ENCODE assay signal across 24 cellular contexts in genomic region chr13:110164706-110165105, GRCh38.
DNase-seq lines count a peak whose midpoint lies in the region; ATAC-seq, FAIRE-seq and TF ChIP-seq lines count a peak whose summit lies in the region.
"Had no signal": no experiment of that assay in that cellular context is flagged by ENCODE, and none has a peak within 500 bp of the region (broad histone marks: within the 10 kb centered on the region; RNA-seq: fewer than 3 reads in every experiment).

No MANE protein-coding gene starts in this region.

- H2BK120ac ChIP-seq in neuronal stem cell (ENCODE audit: low read depth, low read length) = no peak overlapping the region

- H3K4me3 Mint-ChIP-seq in astrocyte (ENCODE audit: unreplicated experiment) = no peak overlapping the region
- H3K4me3 Mint-ChIP-seq in endodermal cell = no peak overlapping the region
- H3K4me3 Mint-ChIP-seq: B cell; CD4-positive, alpha-beta T cell; CD8-positive, alpha-beta T cell had no signal

- H2AFZ ChIP-seq in astrocyte (ENCODE audit: low read depth, low read length) (no peak overlapping the region), neuronal stem cell (ENCODE audit: low read length) (no peak overlapping the region), smooth muscle cell (ENCODE audit: low read depth) (no peak overlapping the region)

- H3K4me1 ChIP-seq in astrocyte (ENCODE audit: insufficient read depth, low read length) = no peaks in the 10 kb centered on the region
- H3K4me1 ChIP-seq in endodermal cell (ENCODE audit: control insufficient read depth, insufficient read depth, low read length) = no peaks in the 10 kb centered on the region
- no peaks in the 10 kb centered on the region for H3K4me1 ChIP-seq in neuronal stem cell (ENCODE audit: control insufficient read depth in 2 of 2, insufficient read depth in 1 of 2, low read depth in 1 of 2, low read length in 2 of 2)
- no peaks in the 10 kb centered on the region for H3K4me1 ChIP-seq in smooth muscle cell (ENCODE audit: low read depth)
- H3K4me1 ChIP-seq in tibial nerve = peaks cover 0 to 3% (median 0%) of the 10 kb centered on the region in 4 donors
- H3K4me1 ChIP-seq: A549, Caco-2 had no signal

- H4K91ac ChIP-seq in neuronal stem cell (ENCODE audit: low read depth, low read length, poor library complexity) = no peak overlapping the region

- no peaks in the 10 kb centered on the region for H3K79me1 ChIP-seq in neuronal stem cell (ENCODE audit: low read depth, low read length)

- TF ChIP-seq EP300 in tibial nerve (IDR thresholded peaks at IDR 0.05) = no peak

- no peak overlapping the region for H2BK12ac ChIP-seq in neuronal stem cell (ENCODE audit: low read length)

- peaks cover 83% of the 10 kb centered on the region for H3F3A ChIP-seq in smooth muscle cell (ENCODE audit: low read depth)

- no peak overlapping the region for H4K8ac ChIP-seq in neuronal stem cell (ENCODE audit: low read depth, low read length)

- no peak for TF ChIP-seq CTCF in astrocyte (IDR thresholded peaks at IDR 0.05; ENCODE audit: insufficient read depth, low read depth, low read length)
- TF ChIP-seq CTCF in endodermal cell (conservative IDR thresholded peaks at IDR 0.05) = no peak
- no peak for TF ChIP-seq CTCF in smooth muscle cell (IDR thresholded peaks at IDR 0.05; ENCODE audit: borderline replicate concordance, insufficient read depth, poor library complexity, severe bottlenecking)
- no peak for TF ChIP-seq CTCF in tibial nerve (IDR thresholded peaks at IDR 0.05)

- H2AK5ac ChIP-seq in neuronal stem cell (ENCODE audit: low read depth, low read length) = no peak overlapping the region

- H4K20me1 ChIP-seq in astrocyte (ENCODE audit: insufficient read depth, low read length) (peaks cover 39% of the 10 kb centered on the region), smooth muscle cell (ENCODE audit: low read depth) (peaks cover 73% of the 10 kb centered on the region)
- H4K20me1 ChIP-seq: BLaER1 treated with 17β-estradiol and CSF1 and Interleukin-3, amounts not matched to agents 10 nM and 100 nM had no signal

- no peak overlapping the region for H2BK15ac ChIP-seq in neuronal stem cell (ENCODE audit: low read length)

- H2BK5ac ChIP-seq in neuronal stem cell (ENCODE audit: low read length) = no peak overlapping the region

- H3K4me1 Mint-ChIP-seq in astrocyte (ENCODE audit: low read depth, unreplicated experiment) (peaks cover 2% of the 10 kb centered on the region), endodermal cell (no peaks in the 10 kb centered on the region)
- H3K4me1 Mint-ChIP-seq: B cell had no signal

- H3K4ac ChIP-seq in neuronal stem cell (ENCODE audit: low read length) = no peak overlapping the region

- 94 to 95% methylated on average over 6 to 8 of the region's 8 CpGs for WGBS in endodermal cell (ENCODE audit: insufficient coverage in 1 of 2, insufficient read length in 1 of 2), 2 experiments
- no CpG with 5 or more reads among the region's 8 CpGs for WGBS in neuronal stem cell (ENCODE audit: extremely low coverage in 2 of 2, insufficient read length in 2 of 2, insufficient replicate concordance in 1 of 2), 2 donors
- WGBS in smooth muscle cell (ENCODE audit: low lambda C conversion rate) = 94% methylated on average over 8 of the region's 8 CpGs
- WGBS in tibial nerve, 2 donors = 90 to 91% methylated on average over 8 of the region's 8 CpGs

- H3K36me3 ChIP-seq in astrocyte (ENCODE audit: insufficient read depth, low read length) (peaks cover 89% of the 10 kb centered on the region), endodermal cell (ENCODE audit: control insufficient read depth, insufficient read depth, low read length) (peaks cover 97% of the 10 kb centered on the region), neuronal stem cell (replicated peaks in 1 of 2; ENCODE audit: control insufficient read depth in 2 of 2, insufficient read depth in 2 of 2, low read length in 2 of 2) (peaks cover 20 to 96% of the 10 kb centered on the region in 2 donors), smooth muscle cell (ENCODE audit: low read depth) (peaks cover 56% of the 10 kb centered on the region), tibial nerve (peaks cover 0 to 95% (median 11%) of the 10 kb centered on the region in 3 donors)
- H3K36me3 ChIP-seq: BLaER1 treated with 17β-estradiol and CSF1 and Interleukin-3, amounts not matched to agents 10 nM and 100 nM had no signal

- no peak for ATAC-seq in GM21447 (IDR thresholded peaks at IDR 0.05; ENCODE audit: unreplicated experiment)
- ATAC-seq in GM21390 (IDR thresholded peaks at IDR 0.05; ENCODE audit: unreplicated experiment) = no peak
- ATAC-seq: A549; CD8-positive, alpha-beta T cell had no signal

- H3K4me3 ChIP-seq in astrocyte (ENCODE audit: insufficient read depth, low read depth, low read length) (no peak overlapping the region), endodermal cell (ENCODE audit: low read length) (no peak overlapping the region), neuronal stem cell (ENCODE audit: low read length in 2 of 2) (no peak overlapping the region), smooth muscle cell (no peak overlapping the region), tibial nerve (no peak overlapping the region)
- H3K4me3 ChIP-seq: A549; BLaER1 treated with 17β-estradiol and CSF1 and Interleukin-3, amounts not matched to agents 10 nM and 100 nM had no signal

- H3K9ac ChIP-seq in astrocyte (ENCODE audit: low read length) (no peak overlapping the region), endodermal cell (ENCODE audit: extremely low read depth, low read length, poor library complexity, severe bottlenecking) (no peak overlapping the region), neuronal stem cell (ENCODE audit: low read depth, low read length, poor library complexity) (no peak overlapping the region), smooth muscle cell (ENCODE audit: low read depth) (no peak overlapping the region)
- H3K9ac ChIP-seq: BLaER1 treated with 17β-estradiol and CSF1 and Interleukin-3, amounts not matched to agents 10 nM and 100 nM had no signal

- FAIRE-seq in astrocyte (lab: Jason Lieb, UNC) = no peak
- FAIRE-seq: A549, D721Med, G401.6, GM12891, GM19239 had no signal

- H3K79me2 ChIP-seq in astrocyte (ENCODE audit: insufficient read depth, low read length) (no peaks in the 10 kb centered on the region), smooth muscle cell (ENCODE audit: low read depth) (peaks cover 3% of the 10 kb centered on the region)

- no peak overlapping the region for H3K27ac ChIP-seq in astrocyte (ENCODE audit: low read depth, low read length)
- H3K27ac ChIP-seq in endodermal cell (ENCODE audit: low read depth, low read length) = no peak overlapping the region
- H3K27ac ChIP-seq in neuronal stem cell (replicated peaks; ENCODE audit: low read length) = no peak overlapping the region
- peak overlapping the region; percentile 89 for H3K27ac ChIP-seq in smooth muscle cell (ENCODE audit: low read depth)
- no peak overlapping the region for H3K27ac ChIP-seq in tibial nerve
- H3K27ac ChIP-seq: 22Rv1; A549; BLaER1 treated with 17β-estradiol and CSF1 and Interleukin-3, amounts not matched to agents 10 nM and 100 nM; C4-2B had no signal

- H3K27me3 ChIP-seq in astrocyte (ENCODE audit: insufficient read depth, low read length) (no peaks in the 10 kb centered on the region), endodermal cell (ENCODE audit: control insufficient read depth, insufficient read depth, low read length, poor library complexity, severe bottlenecking) (no peaks in the 10 kb centered on the region), neuronal stem cell (ENCODE audit: control insufficient read depth in 3 of 3, insufficient read depth in 3 of 3, low read depth in 1 of 3, low read length in 3 of 3) (no peaks in the 10 kb centered on the region), smooth muscle cell (ENCODE audit: low read depth) (no peaks in the 10 kb centered on the region), tibial nerve (no peaks in the 10 kb centered on the region)
- H3K27me3 ChIP-seq: BLaER1 treated with 17β-estradiol and CSF1 and Interleukin-3, amounts not matched to agents 10 nM and 100 nM had no signal

- TF ChIP-seq POLR2A in tibial nerve (IDR thresholded peaks at IDR 0.05) = no peak

- no peak for DNase-seq in astrocyte (ENCODE audit: low read depth)
- peak; percentile 19 for DNase-seq in endodermal cell
- no peak for DNase-seq in neuronal stem cell (ENCODE audit: low spot score)
- DNase-seq in smooth muscle cell (lab: John Stamatoyannopoulos, UW; ENCODE audit: unreplicated experiment) = no peak
- DNase-seq in tibial nerve (ENCODE audit: low spot score in 2 of 2) = no peak
- DNase-seq in SHP77 (lab: John Stamatoyannopoulos, UW) = no peak
- DNase-seq: AML-193; Caco-2; Calu3; CD4-positive, alpha-beta T cell; CD8-positive, alpha-beta T cell; DMS79 treated with DMSO at 0.1 percent for 48 hours; GF-D8 had no signal

- no peak overlapping the region for H3K4me2 ChIP-seq in astrocyte (ENCODE audit: low read length)
- H3K4me2 ChIP-seq in neuronal stem cell (ENCODE audit: insufficient read depth, low read length, poor library complexity, severe bottlenecking) = no peak overlapping the region
- no peak overlapping the region for H3K4me2 ChIP-seq in smooth muscle cell
- H3K4me2 ChIP-seq: A549 had no signal

- peak overlapping the region; percentile 21 for H3K18ac ChIP-seq in neuronal stem cell (ENCODE audit: low read length)

- no peaks in the 10 kb centered on the region for H3K9me3 Mint-ChIP-seq in astrocyte (ENCODE audit: unreplicated experiment)
- no peaks in the 10 kb centered on the region for H3K9me3 Mint-ChIP-seq in endodermal cell
- H3K9me3 Mint-ChIP-seq: CD4-positive, alpha-beta T cell; CD8-positive, alpha-beta T cell had no signal

- peak overlapping the region; percentile 12 for H3K27ac Mint-ChIP-seq in astrocyte (ENCODE audit: unreplicated experiment)
- H3K27ac Mint-ChIP-seq in endodermal cell = no peak overlapping the region
- H3K27ac Mint-ChIP-seq: B cell; CD4-positive, alpha-beta T cell; CD8-positive, alpha-beta T cell had no signal

- no peaks in the 10 kb centered on the region for H3K27me3 Mint-ChIP-seq in astrocyte (ENCODE audit: low read depth, unreplicated experiment)
- H3K27me3 Mint-ChIP-seq in endodermal cell (ENCODE audit: insufficient read depth) = no peaks in the 10 kb centered on the region

- no peak overlapping the region for H3K14ac ChIP-seq in neuronal stem cell (ENCODE audit: low read length)

- H3K9me3 ChIP-seq in astrocyte (ENCODE audit: insufficient read depth, low read depth, low read length) (no peaks in the 10 kb centered on the region), endodermal cell (ENCODE audit: control insufficient read depth, low read length) (no peaks in the 10 kb centered on the region), neuronal stem cell (replicated peaks in 1 of 2; ENCODE audit: control insufficient read depth in 2 of 2, insufficient read depth in 1 of 2, low read depth in 1 of 2, low read length in 2 of 2) (no peaks in the 10 kb centered on the region), smooth muscle cell (replicated peaks; ENCODE audit: low read depth) (no peaks in the 10 kb centered on the region), tibial nerve (no peaks in the 10 kb centered on the region)
- H3K9me3 ChIP-seq: A549; BLaER1 treated with 17β-estradiol and CSF1 and Interleukin-3, amounts not matched to agents 10 nM and 100 nM; Caco-2 had no signal

- H3K23ac ChIP-seq in neuronal stem cell (ENCODE audit: low read depth, low read length, poor library complexity) = no peak overlapping the region

- H3K36me3 Mint-ChIP-seq in astrocyte (ENCODE audit: low read depth, unreplicated experiment) (peaks cover 35% of the 10 kb centered on the region), endodermal cell (ENCODE audit: low read depth) (peaks cover 92% of the 10 kb centered on the region)
- H3K36me3 Mint-ChIP-seq: CD8-positive, alpha-beta T cell had no signal
